In the genomic region with DNA sequence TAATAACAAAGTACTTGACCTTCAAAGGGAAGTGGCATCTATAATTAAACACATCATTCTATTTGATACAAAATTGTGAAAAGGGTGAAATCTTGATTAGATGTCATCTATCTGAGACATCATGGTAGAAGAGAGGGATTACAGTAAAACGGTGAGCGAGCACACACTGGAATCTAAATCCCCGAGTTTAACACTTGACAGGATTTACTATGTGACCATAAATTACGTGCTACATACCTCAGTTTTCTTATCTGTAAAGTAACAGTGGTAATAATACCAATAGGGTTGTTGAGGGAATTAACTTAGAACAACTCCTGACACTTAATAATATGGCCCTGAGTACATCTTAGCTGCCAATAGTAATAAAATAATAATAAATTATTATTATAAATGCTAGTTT, we compare ENCODE assay signal across 1 cellular context.
TF ChIP-seq lines count a peak whose summit lies in the region.

No MANE protein-coding gene starts in this region.

TF ChIP-seq in WTC11, 78 proteins besides CTCF, POLR2A, EP300 and RAD21 (continued from another document):
- TF ChIP-seq, protein P1, sequence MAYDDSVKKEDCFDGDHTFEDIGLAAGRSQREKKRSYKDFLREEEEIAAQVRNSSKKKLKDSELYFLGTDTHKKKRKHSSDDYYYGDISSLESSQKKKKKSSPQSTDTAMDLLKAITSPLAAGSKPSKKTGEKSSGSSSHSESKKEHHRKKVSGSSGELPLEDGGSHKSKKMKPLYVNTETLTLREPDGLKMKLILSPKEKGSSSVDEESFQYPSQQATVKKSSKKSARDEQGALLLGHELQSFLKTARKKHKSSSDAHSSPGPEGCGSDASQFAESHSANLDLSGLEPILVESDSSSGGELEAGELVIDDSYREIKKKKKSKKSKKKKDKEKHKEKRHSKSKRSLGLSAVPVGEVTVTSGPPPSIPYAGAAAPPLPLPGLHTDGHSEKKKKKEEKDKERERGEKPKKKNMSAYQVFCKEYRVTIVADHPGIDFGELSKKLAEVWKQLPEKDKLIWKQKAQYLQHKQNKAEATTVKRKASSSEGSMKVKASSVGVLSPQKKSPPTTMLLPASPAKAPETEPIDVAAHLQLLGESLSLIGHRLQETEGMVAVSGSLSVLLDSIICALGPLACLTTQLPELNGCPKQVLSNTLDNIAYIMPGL (CRISPR knock-in tag; IDR thresholded peaks at IDR 0.05): no peak
- no peak for TF ChIP-seq ZNF219 (CRISPR knock-in tag; IDR thresholded peaks at IDR 0.05; ENCODE audit: borderline replicate concordance)
- no peak for TF ChIP-seq ZNF263 (CRISPR knock-in tag; IDR thresholded peaks at IDR 0.05; ENCODE audit: low read depth)
- TF ChIP-seq TEAD1 (CRISPR knock-in tag; IDR thresholded peaks at IDR 0.05): no peak
- TF ChIP-seq, protein P2, sequence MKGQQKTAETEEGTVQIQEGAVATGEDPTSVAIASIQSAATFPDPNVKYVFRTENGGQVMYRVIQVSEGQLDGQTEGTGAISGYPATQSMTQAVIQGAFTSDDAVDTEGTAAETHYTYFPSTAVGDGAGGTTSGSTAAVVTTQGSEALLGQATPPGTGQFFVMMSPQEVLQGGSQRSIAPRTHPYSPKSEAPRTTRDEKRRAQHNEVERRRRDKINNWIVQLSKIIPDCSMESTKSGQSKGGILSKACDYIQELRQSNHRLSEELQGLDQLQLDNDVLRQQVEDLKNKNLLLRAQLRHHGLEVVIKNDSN (CRISPR knock-in tag; IDR thresholded peaks at IDR 0.05): no peak
- TF ChIP-seq TCF7 (CRISPR knock-in tag; IDR thresholded peaks at IDR 0.05; ENCODE audit: low read depth): no peak
- no peak for TF ChIP-seq SMAD4 (CRISPR knock-in tag; IDR thresholded peaks at IDR 0.05)
- TF ChIP-seq, protein P3, sequence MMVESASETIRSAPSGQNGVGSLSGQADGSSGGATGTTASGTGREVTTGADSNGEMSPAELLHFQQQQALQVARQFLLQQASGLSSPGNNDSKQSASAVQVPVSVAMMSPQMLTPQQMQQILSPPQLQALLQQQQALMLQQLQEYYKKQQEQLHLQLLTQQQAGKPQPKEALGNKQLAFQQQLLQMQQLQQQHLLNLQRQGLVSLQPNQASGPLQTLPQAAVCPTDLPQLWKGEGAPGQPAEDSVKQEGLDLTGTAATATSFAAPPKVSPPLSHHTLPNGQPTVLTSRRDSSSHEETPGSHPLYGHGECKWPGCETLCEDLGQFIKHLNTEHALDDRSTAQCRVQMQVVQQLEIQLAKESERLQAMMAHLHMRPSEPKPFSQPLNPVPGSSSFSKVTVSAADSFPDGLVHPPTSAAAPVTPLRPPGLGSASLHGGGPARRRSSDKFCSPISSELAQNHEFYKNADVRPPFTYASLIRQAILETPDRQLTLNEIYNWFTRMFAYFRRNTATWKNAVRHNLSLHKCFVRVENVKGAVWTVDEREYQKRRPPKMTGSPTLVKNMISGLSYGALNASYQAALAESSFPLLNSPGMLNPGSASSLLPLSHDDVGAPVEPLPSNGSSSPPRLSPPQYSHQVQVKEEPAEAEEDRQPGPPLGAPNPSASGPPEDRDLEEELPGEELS (CRISPR knock-in tag; IDR thresholded peaks at IDR 0.05): no peak
- TF ChIP-seq, protein P4, sequence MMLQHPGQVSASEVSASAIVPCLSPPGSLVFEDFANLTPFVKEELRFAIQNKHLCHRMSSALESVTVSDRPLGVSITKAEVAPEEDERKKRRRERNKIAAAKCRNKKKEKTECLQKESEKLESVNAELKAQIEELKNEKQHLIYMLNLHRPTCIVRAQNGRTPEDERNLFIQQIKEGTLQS (CRISPR knock-in tag; conservative IDR thresholded peaks at IDR 0.05): no peak
- TF ChIP-seq ZNF416 (CRISPR knock-in tag; IDR thresholded peaks at IDR 0.05): no peak
- TF ChIP-seq ESRRA (CRISPR knock-in tag; IDR thresholded peaks at IDR 0.05; ENCODE audit: borderline replicate concordance): no peak
- no peak for TF ChIP-seq ZNF138 (CRISPR knock-in tag; conservative IDR thresholded peaks at IDR 0.05)
- TF ChIP-seq ZBTB21 (CRISPR knock-in tag; IDR thresholded peaks at IDR 0.05; ENCODE audit: borderline replicate concordance): no peak
- TF ChIP-seq CBFB (CRISPR knock-in tag; IDR thresholded peaks at IDR 0.05; ENCODE audit: low read depth): no peak
- TF ChIP-seq, protein P5, sequence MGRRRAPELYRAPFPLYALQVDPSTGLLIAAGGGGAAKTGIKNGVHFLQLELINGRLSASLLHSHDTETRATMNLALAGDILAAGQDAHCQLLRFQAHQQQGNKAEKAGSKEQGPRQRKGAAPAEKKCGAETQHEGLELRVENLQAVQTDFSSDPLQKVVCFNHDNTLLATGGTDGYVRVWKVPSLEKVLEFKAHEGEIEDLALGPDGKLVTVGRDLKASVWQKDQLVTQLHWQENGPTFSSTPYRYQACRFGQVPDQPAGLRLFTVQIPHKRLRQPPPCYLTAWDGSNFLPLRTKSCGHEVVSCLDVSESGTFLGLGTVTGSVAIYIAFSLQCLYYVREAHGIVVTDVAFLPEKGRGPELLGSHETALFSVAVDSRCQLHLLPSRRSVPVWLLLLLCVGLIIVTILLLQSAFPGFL (CRISPR knock-in tag; IDR thresholded peaks at IDR 0.05; ENCODE audit: borderline replicate concordance): no peak
- no peak for TF ChIP-seq ZNF232 (CRISPR knock-in tag; IDR thresholded peaks at IDR 0.05)
